ENCODE assay signal across 8 cellular contexts in the genomic region with DNA sequence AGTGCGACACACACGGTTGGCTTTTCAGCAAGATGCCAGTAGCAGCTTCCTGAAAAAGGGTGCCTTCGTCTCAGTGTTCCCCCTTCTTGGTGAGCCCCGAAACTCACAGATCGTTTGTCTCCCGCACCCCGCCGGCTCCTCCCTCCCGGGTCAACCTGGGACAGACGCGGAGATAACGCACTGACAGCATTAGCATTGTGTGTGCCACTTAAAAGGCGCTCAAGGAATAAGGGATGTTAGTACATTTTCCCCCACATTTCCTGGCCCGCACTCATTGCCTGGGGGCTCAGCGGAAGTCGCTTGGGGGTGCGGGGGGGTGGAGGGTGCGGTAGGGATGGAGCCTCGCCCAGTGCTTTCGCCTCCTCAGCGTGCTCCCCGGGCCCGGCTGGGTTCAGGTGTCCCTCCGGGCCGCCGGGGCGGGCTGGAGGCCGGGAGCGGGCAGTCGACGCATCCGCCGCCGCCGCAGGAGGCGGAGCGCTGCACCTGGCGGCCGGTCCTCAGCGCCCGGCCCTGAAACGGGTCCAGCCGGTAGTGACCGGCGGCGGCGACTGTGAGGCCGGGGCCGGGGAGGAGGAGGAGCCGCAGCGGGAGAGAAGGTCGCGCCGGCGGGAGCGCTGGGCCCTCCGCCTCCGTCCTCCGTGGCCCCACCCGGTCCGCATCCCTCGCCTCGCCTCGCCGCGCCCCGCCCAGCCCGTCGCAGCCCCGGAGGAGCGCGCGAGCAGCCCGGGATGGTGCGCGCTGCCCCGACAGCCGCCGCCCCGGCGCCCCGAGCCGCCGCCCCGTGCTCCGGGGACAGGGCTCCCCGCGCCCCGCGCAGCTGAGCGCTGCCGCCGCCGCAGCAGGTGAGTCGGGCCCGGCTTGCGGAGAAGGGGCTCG. TPM values are rescaled to one million over a fixed set of nuclear protein-coding genes. Genes with fewer than 3 reads are reported as not detected.
DNase-seq lines count a peak whose midpoint lies in the region; ATAC-seq and TF ChIP-seq lines count a peak whose summit lies in the region.

A gene (plus strand): TSS at position 694 of the 876 bp plus-strand sequence. CDS start 27,675 bp downstream, outside the sequence.

- no peak within 1 kb of the TSS for H3K9ac ChIP-seq in smooth muscle cell (ENCODE audit: low read depth)

- DNase-seq in DMS153 treated with DMSO at 0.1 percent for 48 hours (lab: John Stamatoyannopoulos, UW; ENCODE audit: unreplicated experiment) (peak; percentile 23), HuH-7.5 (ENCODE audit: low spot score) (peak; percentile 47), T-helper 22 cell (ENCODE audit: low read depth) (peak; percentile 50), astrocyte of the spinal cord (ENCODE audit: low read depth, low spot score) (no peak), iPS-NIHi11 (ENCODE audit: low spot score) (peak; percentile 78), smooth muscle cell (lab: John Stamatoyannopoulos, UW; ENCODE audit: unreplicated experiment) (no peak), GF-D8 (lab: John Stamatoyannopoulos, UW) (no peak)

- H3K9me3 ChIP-seq in smooth muscle cell (replicated peaks; ENCODE audit: low read depth): no peaks in the 10 kb centered on the region

- ATAC-seq in GM21423 (IDR thresholded peaks at IDR 0.05; ENCODE audit: unreplicated experiment): peak; percentile 56

- H3K4me3 ChIP-seq in astrocyte of the spinal cord (ENCODE audit: low read depth, low read length) (peak within 1 kb of the TSS; percentile 45), smooth muscle cell (peak within 1 kb of the TSS; percentile 73)

- peaks cover 66% of the 10 kb centered on the region for H3K27me3 ChIP-seq in smooth muscle cell (ENCODE audit: low read depth)

- no peaks in the 10 kb centered on the region for H3K36me3 ChIP-seq in smooth muscle cell (ENCODE audit: low read depth)

- peak within 1 kb of the TSS; percentile 96 for H3K4me2 ChIP-seq in smooth muscle cell

- no peak within 1 kb of the TSS for H3K27ac ChIP-seq in smooth muscle cell (ENCODE audit: low read depth)

- WGBS in smooth muscle cell (ENCODE audit: low lambda C conversion rate): 2% methylated on average over 44 of the region's 98 CpGs

- peaks cover 4% of the 10 kb centered on the region for H3K4me1 ChIP-seq in smooth muscle cell (ENCODE audit: low read depth)

- TF ChIP-seq CTCF in astrocyte of the spinal cord (IDR thresholded peaks at IDR 0.05; ENCODE audit: low read depth, low read length) (no peak), smooth muscle cell (IDR thresholded peaks at IDR 0.05; ENCODE audit: borderline replicate concordance, insufficient read depth, poor library complexity, severe bottlenecking) (no peak)

- H3K79me2 ChIP-seq in smooth muscle cell (ENCODE audit: low read depth): no peaks in the 10 kb centered on the region

- peak within 1 kb of the TSS; percentile 95 for H2AFZ ChIP-seq in smooth muscle cell (ENCODE audit: low read depth)

- no peaks in the 10 kb centered on the region for H4K20me1 ChIP-seq in smooth muscle cell (ENCODE audit: low read depth)

- in situ Hi-C loops in astrocyte of the spinal cord (cut with HindIII; ENCODE audit: low sequenced_read_pairs): no loop called here

- no peaks in the 10 kb centered on the region for H3F3A ChIP-seq in smooth muscle cell (ENCODE audit: low read depth)

RNA-seq across cellular contexts. Expression of the gene that starts here (rescaled TPM):
- 3.6 and 5.1 TPM in 2 replicates for total RNA-seq in smooth muscle cell
- polyA plus RNA-seq in smooth muscle cell: 1.2 and 1.7 TPM in 2 replicates

Comparison
In these comparisons a context has a peak if more than half of its experiments do, and no peak if none do; other contexts are left out.
1. DNase-seq: peak in DMS153 treated with DMSO at 0.1 percent for 48 hours (single experiment), HuH-7.5 (single experiment), T-helper 22 cell (single experiment) and iPS-NIHi11 (single experiment); none in astrocyte of the spinal cord (single experiment), smooth muscle cell (single experiment) and GF-D8 (single experiment).